Comparison of ENCODE assay signal across 10 cellular contexts in the genomic region with DNA sequence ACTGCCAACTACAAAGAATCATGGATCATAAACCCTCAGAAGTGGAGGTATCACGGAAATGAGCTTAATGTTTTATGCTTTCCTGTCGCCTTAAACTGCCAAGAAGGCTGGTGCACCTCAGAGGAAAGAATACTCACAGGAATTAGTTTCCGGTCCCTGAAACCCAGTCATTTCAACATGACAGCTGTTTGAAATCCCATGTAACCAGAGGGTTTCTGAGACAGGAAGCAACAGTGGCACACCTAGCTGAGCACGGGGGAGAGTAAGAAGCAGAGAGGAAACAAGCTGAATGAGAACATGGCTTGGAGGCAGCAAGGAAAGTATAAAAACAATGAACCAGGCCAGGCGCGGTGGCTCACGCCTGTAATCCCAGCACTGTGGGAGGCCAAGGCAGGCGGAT. TPM values are rescaled to one million over a fixed set of nuclear protein-coding genes. Genes with fewer than 3 reads are reported as not detected.
DNase-seq lines count a peak whose midpoint lies in the region; ATAC-seq and TF ChIP-seq lines count a peak whose summit lies in the region.
"Had no signal": no experiment of that assay in that cellular context is flagged by ENCODE, and none has a peak within 500 bp of the region (broad histone marks: within the 10 kb centered on the region; RNA-seq: fewer than 3 reads in every experiment).

No MANE protein-coding gene starts in this region.

- peak; percentile 27 for DNase-seq in activated naive CD4-positive, alpha-beta T cell treated with Interleukin-2 at 50 U/mL for 16 hours
- DNase-seq in activated naive CD4-positive, alpha-beta T cell (lab: John Stamatoyannopoulos, UW) = no peak
- peak; percentile 38 for DNase-seq in T-helper 2 cell treated with Interferon-gamma antibody and Interleukin-4, amounts not matched to agents 5 μg/mL and 100 μg/mL, for 36 hours (ENCODE audit: low spot score)
- peak; percentile 40 for DNase-seq in epithelial cell of esophagus (ENCODE audit: low read depth)
- no peak for DNase-seq in pons (ENCODE audit: low spot score)
- no peak for DNase-seq in COLO668 (lab: John Stamatoyannopoulos, UW; ENCODE audit: unreplicated experiment)
- DNase-seq in WTC11 (ENCODE audit: low spot score) = no peak
- DNase-seq: NCI-H1105 treated with DMSO at 0.1 percent for 48 hours had no signal

- H3K27ac Mint-ChIP-seq in T-helper 2 cell treated with Interferon-gamma antibody and Interleukin-4, amounts not matched to agents 5 μg/mL and 100 μg/mL, for 36 hours = peak overlapping the region; percentile 82
- peak overlapping the region; percentile 89 for H3K27ac Mint-ChIP-seq in stimulated activated naive CD8-positive, alpha-beta T cell treated with anti-CD3 and anti-CD28 coated beads, Interleukin-15, Interleukin-2, amounts not matched to agents 100 ng/mL and 50 ng/mL, for 24 hours
- no peak overlapping the region for H3K27ac Mint-ChIP-seq in WTC11

- CTCF ChIA-PET in WTC11 (lab: Charles Lee) = interaction anchor here (1.1 kb wide), 1 partner anchor 58 kb away, joined by 4 read pairs; no protein-coding TSS in a partner anchor

- H3K27me3 Mint-ChIP-seq in T-helper 2 cell treated with Interferon-gamma antibody and Interleukin-4, amounts not matched to agents 5 μg/mL and 100 μg/mL, for 36 hours (ENCODE audit: low read depth) = no peaks in the 10 kb centered on the region
- no peaks in the 10 kb centered on the region for H3K27me3 Mint-ChIP-seq in stimulated activated naive CD8-positive, alpha-beta T cell treated with anti-CD3 and anti-CD28 coated beads, Interleukin-15, Interleukin-2, amounts not matched to agents 100 ng/mL and 50 ng/mL, for 24 hours
- H3K27me3 Mint-ChIP-seq in WTC11 (ENCODE audit: low read depth) = peaks cover 26% of the 10 kb centered on the region

- H3K36me3 Mint-ChIP-seq in T-helper 2 cell treated with Interferon-gamma antibody and Interleukin-4, amounts not matched to agents 5 μg/mL and 100 μg/mL, for 36 hours (ENCODE audit: low read depth) = peaks cover 24% of the 10 kb centered on the region
- H3K36me3 Mint-ChIP-seq in stimulated activated naive CD8-positive, alpha-beta T cell treated with anti-CD3 and anti-CD28 coated beads, Interleukin-15, Interleukin-2, amounts not matched to agents 100 ng/mL and 50 ng/mL, for 24 hours (ENCODE audit: low read depth) = peaks cover 5% of the 10 kb centered on the region
- no peaks in the 10 kb centered on the region for H3K36me3 Mint-ChIP-seq in WTC11

- TF ChIP-seq CTCF in epithelial cell of esophagus (IDR thresholded peaks at IDR 0.05; ENCODE audit: insufficient read depth, low read depth, low read length, missing control alignments) (no peak), WTC11 (IDR thresholded peaks at IDR 0.05) (no peak)

- POLR2A ChIA-PET in WTC11 (lab: Charles Lee) = no interaction called here

- ATAC-seq in WTC11 = no peak
- ATAC-seq: SK-N-SH treated with all-trans-retinoic acid at 6 μM for 48 hours had no signal

- peak overlapping the region; percentile 80 for H3K4me3 Mint-ChIP-seq in T-helper 2 cell treated with Interferon-gamma antibody and Interleukin-4, amounts not matched to agents 5 μg/mL and 100 μg/mL, for 36 hours
- H3K4me3 Mint-ChIP-seq in stimulated activated naive CD8-positive, alpha-beta T cell treated with anti-CD3 and anti-CD28 coated beads, Interleukin-15, Interleukin-2, amounts not matched to agents 100 ng/mL and 50 ng/mL, for 24 hours = peak overlapping the region; percentile 71
- no peak overlapping the region for H3K4me3 Mint-ChIP-seq in WTC11

- H3K4me1 Mint-ChIP-seq in T-helper 2 cell treated with Interferon-gamma antibody and Interleukin-4, amounts not matched to agents 5 μg/mL and 100 μg/mL, for 36 hours (ENCODE audit: low read depth) = peaks cover 59% of the 10 kb centered on the region
- H3K4me1 Mint-ChIP-seq in stimulated activated naive CD8-positive, alpha-beta T cell treated with anti-CD3 and anti-CD28 coated beads, Interleukin-15, Interleukin-2, amounts not matched to agents 100 ng/mL and 50 ng/mL, for 24 hours (ENCODE audit: low read depth) = peaks cover 8% of the 10 kb centered on the region
- H3K4me1 Mint-ChIP-seq in WTC11 = peaks cover 41% of the 10 kb centered on the region

- no peaks in the 10 kb centered on the region for H3K9me3 Mint-ChIP-seq in T-helper 2 cell treated with Interferon-gamma antibody and Interleukin-4, amounts not matched to agents 5 μg/mL and 100 μg/mL, for 36 hours
- H3K9me3 Mint-ChIP-seq in stimulated activated naive CD8-positive, alpha-beta T cell treated with anti-CD3 and anti-CD28 coated beads, Interleukin-15, Interleukin-2, amounts not matched to agents 100 ng/mL and 50 ng/mL, for 24 hours = no peaks in the 10 kb centered on the region
- H3K9me3 Mint-ChIP-seq in WTC11 = no peaks in the 10 kb centered on the region

- no peak overlapping the region for H3K4me3 ChIP-seq in epithelial cell of esophagus (ENCODE audit: low read length)

TF ChIP-seq in WTC11, 78 proteins besides CTCF, POLR2A, EP300 and RAD21:
- no peak for TF ChIP-seq ATF6 (CRISPR knock-in tag; IDR thresholded peaks at IDR 0.05)
- no peak for TF ChIP-seq CREB1 (CRISPR knock-in tag; IDR thresholded peaks at IDR 0.05)
- no peak for TF ChIP-seq OVOL2 (CRISPR knock-in tag; IDR thresholded peaks at IDR 0.05; ENCODE audit: borderline replicate concordance)
- TF ChIP-seq, protein P1, sequence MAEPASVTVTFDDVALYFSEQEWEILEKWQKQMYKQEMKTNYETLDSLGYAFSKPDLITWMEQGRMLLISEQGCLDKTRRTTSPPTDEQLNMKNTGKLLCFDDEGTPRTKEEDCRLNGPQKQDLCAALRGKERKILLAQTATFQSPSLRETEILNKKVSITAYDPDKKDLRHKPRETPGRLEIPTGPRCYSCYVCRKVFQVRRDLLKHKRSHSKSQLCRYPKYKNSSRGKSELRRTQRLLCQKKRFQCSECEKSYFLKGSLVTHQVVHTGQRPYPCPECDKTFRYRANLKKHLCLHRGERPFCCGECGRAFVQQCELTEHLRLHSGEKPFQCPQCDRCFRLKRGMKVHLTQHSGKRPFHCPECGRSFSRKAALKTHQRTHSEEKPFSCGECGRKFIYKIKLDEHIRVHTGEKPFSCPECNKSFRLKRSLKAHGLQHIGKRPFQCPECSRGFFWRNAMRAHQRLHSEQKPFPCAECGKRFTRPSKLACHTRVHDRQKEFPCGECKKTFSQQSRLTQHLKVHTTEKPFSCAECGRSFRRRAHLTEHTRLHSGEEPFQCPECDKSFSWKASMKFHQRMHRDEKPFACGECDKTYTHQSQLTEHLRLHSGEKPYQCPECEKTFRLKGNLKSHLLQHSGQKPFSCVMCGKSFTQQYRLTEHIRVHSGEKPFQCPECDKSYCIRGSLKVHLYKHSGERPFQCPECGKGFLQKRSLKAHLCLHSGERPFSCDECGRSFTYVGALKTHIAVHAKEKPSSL (CRISPR knock-in tag; conservative IDR thresholded peaks at IDR 0.05) = no peak
- no peak for TF ChIP-seq RELA (CRISPR knock-in tag; IDR thresholded peaks at IDR 0.05; ENCODE audit: borderline replicate concordance)
- no peak for TF ChIP-seq CREM (CRISPR knock-in tag; IDR thresholded peaks at IDR 0.05)
- no peak for TF ChIP-seq ETV6 (CRISPR knock-in tag; IDR thresholded peaks at IDR 0.05)
- TF ChIP-seq, protein P2, sequence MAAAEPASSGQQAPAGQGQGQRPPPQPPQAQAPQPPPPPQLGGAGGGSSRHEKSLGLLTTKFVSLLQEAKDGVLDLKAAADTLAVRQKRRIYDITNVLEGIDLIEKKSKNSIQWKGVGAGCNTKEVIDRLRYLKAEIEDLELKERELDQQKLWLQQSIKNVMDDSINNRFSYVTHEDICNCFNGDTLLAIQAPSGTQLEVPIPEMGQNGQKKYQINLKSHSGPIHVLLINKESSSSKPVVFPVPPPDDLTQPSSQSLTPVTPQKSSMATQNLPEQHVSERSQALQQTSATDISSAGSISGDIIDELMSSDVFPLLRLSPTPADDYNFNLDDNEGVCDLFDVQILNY (CRISPR knock-in tag; IDR thresholded peaks at IDR 0.05) = no peak

RNA-seq across cellular contexts. Expression of gene JAK1, which starts 3.9 kb away (rescaled TPM):
- 21.1 to 28.2 TPM (median 27.8 TPM) in 3 replicates for total RNA-seq in WTC11 (2021)

Comparison
In these comparisons a context has a peak if more than half of its experiments do, and no peak if none do; other contexts are left out.
1. DNase-seq: peak in activated naive CD4-positive, alpha-beta T cell treated with Interleukin-2 at 50 U/mL for 16 hours (single experiment), T-helper 2 cell treated with Interferon-gamma antibody and Interleukin-4, amounts not matched to agents 5 μg/mL and 100 μg/mL, for 36 hours (single experiment) and epithelial cell of esophagus (single experiment); none in activated naive CD4-positive, alpha-beta T cell (0 of 4), pons (single experiment), COLO668 (single experiment) and WTC11 (single experiment).